7 cellular contexts compared by ENCODE assay signal in the genomic region with DNA sequence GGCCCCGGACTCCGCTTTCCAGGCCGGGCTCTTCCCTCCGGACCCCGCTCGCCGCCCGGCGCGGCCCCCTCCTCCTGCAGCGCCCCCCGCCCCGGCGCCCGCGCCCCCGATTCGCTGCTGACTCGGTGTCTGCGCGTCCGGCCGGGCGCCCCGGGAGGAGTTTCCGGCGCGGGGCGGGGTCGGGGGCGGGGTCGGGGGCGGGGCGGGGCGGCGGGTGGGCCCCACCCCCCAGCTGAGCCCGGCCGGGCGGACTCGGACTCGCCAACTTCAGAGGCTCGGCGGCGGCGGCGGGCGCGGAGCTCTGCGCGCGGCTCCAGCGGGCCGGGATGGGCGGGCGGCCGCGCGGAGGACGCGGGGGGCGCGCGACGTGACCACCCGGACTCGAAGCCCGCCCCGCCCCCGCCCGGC. TPM values are rescaled to one million over a fixed set of nuclear protein-coding genes. Genes with fewer than 3 reads are reported as not detected.
DNase-seq lines count a peak whose midpoint lies in the region; ATAC-seq and TF ChIP-seq lines count a peak whose summit lies in the region.

A gene with protein sequence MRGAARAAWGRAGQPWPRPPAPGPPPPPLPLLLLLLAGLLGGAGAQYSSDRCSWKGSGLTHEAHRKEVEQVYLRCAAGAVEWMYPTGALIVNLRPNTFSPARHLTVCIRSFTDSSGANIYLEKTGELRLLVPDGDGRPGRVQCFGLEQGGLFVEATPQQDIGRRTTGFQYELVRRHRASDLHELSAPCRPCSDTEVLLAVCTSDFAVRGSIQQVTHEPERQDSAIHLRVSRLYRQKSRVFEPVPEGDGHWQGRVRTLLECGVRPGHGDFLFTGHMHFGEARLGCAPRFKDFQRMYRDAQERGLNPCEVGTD (plus strand): TSS at position 270 of the 408 bp plus-strand sequence. CDS start 207 bp downstream, outside the sequence.

- peak; percentile 36 for ATAC-seq in HG03139 (IDR thresholded peaks at IDR 0.05; ENCODE audit: unreplicated experiment)
- peak; percentile 66 to 72 for ATAC-seq in left cardiac atrium
- peak; percentile 66 for ATAC-seq in upper lobe of right lung

- in situ Hi-C loops in GM13976 (cut with MboI; ENCODE audit: low sequenced_read_pairs, unreplicated experiment), result no loop called here

- H3K4me3 ChIP-seq in SU-DHL-6 (ENCODE audit: insufficient read depth, low read length, poor library complexity, severe bottlenecking) (peak within 1 kb of the TSS; percentile 50), upper lobe of right lung (peak within 1 kb of the TSS; percentile 67)

- no peaks in the 10 kb centered on the region for H4K20me1 ChIP-seq in SU-DHL-6 (ENCODE audit: low read depth, low read length)

- H3K79me2 ChIP-seq in SU-DHL-6 (ENCODE audit: insufficient read depth, low read length), result peaks cover 4% of the 10 kb centered on the region; the same call in 1 of the 2 replicates

- H3K9ac ChIP-seq in SU-DHL-6 (ENCODE audit: low read length), result peak within 1 kb of the TSS; percentile 54

- peaks cover 11% of the 10 kb centered on the region for H3F3A ChIP-seq in SU-DHL-6 (ENCODE audit: insufficient read depth)

- intact Hi-C loops in left cardiac atrium (cut with DNase I), result no loop called here
- intact Hi-C loops in upper lobe of right lung (cut with DNase I), result no loop called here

- H3K36me3 ChIP-seq in SU-DHL-6 (ENCODE audit: low read length) (no peaks in the 10 kb centered on the region), upper lobe of right lung (no peaks in the 10 kb centered on the region)

- no peaks in the 10 kb centered on the region for H3K9me2 ChIP-seq in SU-DHL-6 (replicated peaks; ENCODE audit: insufficient read depth, low read length)

- no peaks in the 10 kb centered on the region for H3K9me3 ChIP-seq in SU-DHL-6 (ENCODE audit: insufficient read depth, low read length)
- H3K9me3 ChIP-seq in upper lobe of right lung, result no peaks in the 10 kb centered on the region

- peak within 1 kb of the TSS; percentile 76 for H3K27ac ChIP-seq in SU-DHL-6 (ENCODE audit: low read depth, low read length)
- peak within 1 kb of the TSS; percentile 80 for H3K27ac ChIP-seq in upper lobe of right lung

- DNase-seq in GM13976 (ENCODE audit: low spot score) (peak; percentile 97), amniotic epithelial cell (ENCODE audit: low read depth) (peak; percentile 38), left cardiac atrium (peak; percentile 85), pons (ENCODE audit: low spot score) (peak; percentile 14), upper lobe of right lung (peak; percentile 92)

- no peak for TF ChIP-seq CTCF in GM13976 (IDR thresholded peaks at IDR 0.05; ENCODE audit: borderline replicate concordance, control extremely low read depth, extremely low read depth, insufficient read depth, missing control alignments)
- no peak for TF ChIP-seq CTCF in SU-DHL-6 (IDR thresholded peaks at IDR 0.05; ENCODE audit: insufficient read depth, low read length, poor library complexity, severe bottlenecking)
- TF ChIP-seq CTCF in upper lobe of right lung (IDR thresholded peaks at IDR 0.05), result no peak

- peaks cover 40% of the 10 kb centered on the region for H3K4me1 ChIP-seq in upper lobe of right lung

- no peak within 1 kb of the TSS for H2AFZ ChIP-seq in SU-DHL-6 (ENCODE audit: low read depth, low read length, severe bottlenecking)

- H3K27me3 ChIP-seq in SU-DHL-6 (ENCODE audit: low read length), result no peaks in the 10 kb centered on the region
- no peaks in the 10 kb centered on the region for H3K27me3 ChIP-seq in upper lobe of right lung

- peak within 1 kb of the TSS; percentile 53 for H3K4me2 ChIP-seq in SU-DHL-6 (ENCODE audit: low read depth, low read length, poor library complexity, severe bottlenecking)

RNA-seq across cellular contexts. Expression of the gene that starts here (rescaled TPM):
- total RNA-seq in left cardiac atrium (10 to 100 TPM; 50.4 to 84.4 TPM), upper lobe of right lung (79.9 TPM)

Comparison
In these comparisons a context has a peak if more than half of its experiments do, and no peak if none do; other contexts are left out.
1. Peak in every context shown above with its lines: DNase-seq, ATAC-seq, H3K4me3 ChIP-seq and H3K27ac ChIP-seq.
2. DNase-seq: peak in every context shown above with its lines; median percentile 97 in GM13976; 92 in upper lobe of right lung; 85 in left cardiac atrium; 38 in amniotic epithelial cell; 14 in pons.